In the genomic region with DNA sequence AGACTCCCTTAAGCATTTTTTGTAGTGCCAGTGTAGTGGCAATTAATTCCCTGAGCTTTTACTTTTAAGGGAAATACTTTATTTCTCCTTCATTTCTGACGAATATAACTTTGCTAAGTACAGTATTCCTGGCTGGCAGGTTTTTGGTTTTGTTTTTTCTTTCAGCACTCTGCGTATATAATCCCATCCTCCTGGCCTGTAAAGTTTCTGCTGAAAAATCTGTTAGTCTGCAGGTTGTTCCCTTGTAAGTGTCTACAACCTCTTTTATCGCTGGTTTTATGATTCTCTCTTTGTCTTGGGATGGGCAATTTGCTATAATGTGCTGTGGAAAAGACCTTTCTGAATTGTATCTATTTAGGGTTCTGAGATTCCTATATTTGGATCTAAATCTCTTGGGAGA, we compare ENCODE assay signal across 30 cellular contexts.
"Had no signal": no experiment of that assay in that cellular context is flagged by ENCODE, and none has a peak within 500 bp of the region (broad histone marks: within the 10 kb centered on the region; RNA-seq: fewer than 3 reads in every experiment).

No MANE protein-coding gene starts in this region.

- H3K27me3 ChIP-seq: neutrophil, pancreas, spleen, suprapubic skin, testis, tibial artery, transverse colon, upper lobe of right lung, uterus had no signal

- FAIRE-seq: pancreas had no signal

- H3K4me1 Mint-ChIP-seq: nephron progenitor cell; neural crest cell; stimulated activated memory B cell treated with anti-CD40 and anti-IgM and Interleukin-4, amounts not matched to agents 10 μg/mL and 1 μg/mL and 100 μg/mL, for 72 hours; stimulated activated naive CD8-positive, alpha-beta T cell treated with anti-CD3 and anti-CD28 coated beads, Interleukin-15, amount 100 ng/mL, for 72 hours had no signal

- ATAC-seq: naive thymus-derived CD8-positive, alpha-beta T cell; natural killer cell treated with Interleukin-12 subunit alpha and Interleukin-12 subunit beta and Interleukin-15 and Interleukin-18, amount 100 ng/mL, for 72 hours; pancreas; psoas muscle; right cardiac atrium; sciatic nerve; stimulated activated memory B cell treated with anti-CD40 and anti-IgM and Interleukin-4, amounts not matched to agents 10 μg/mL and 1 μg/mL and 100 μg/mL, for 72 hours; stimulated activated naive CD8-positive, alpha-beta T cell treated with anti-CD3 and anti-CD28 coated beads, Interleukin-15, amount 100 ng/mL, for 72 hours; stimulated activated naive CD8-positive, alpha-beta T cell treated with anti-CD3 and anti-CD28 coated beads, Interleukin-15, Interleukin-2, amounts not matched to agents 100 U/mL and 50 U/mL, for 24 hours; upper lobe of right lung had no signal

- H3K4me3 ChIP-seq: pancreas, psoas muscle, skin epidermis, smooth muscle cell, spleen, suprapubic skin, testis, tibial artery, transverse colon, upper lobe of right lung, uterus had no signal

- H3K9me3 ChIP-seq: pancreas, testis had no signal

- H3K27me3 Mint-ChIP-seq: naive thymus-derived CD8-positive, alpha-beta T cell; stimulated activated memory B cell treated with anti-CD40 and anti-IgM and Interleukin-4, amounts not matched to agents 10 μg/mL and 1 μg/mL and 100 μg/mL, for 72 hours; stimulated activated naive CD8-positive, alpha-beta T cell treated with anti-CD3 and anti-CD28 coated beads, Interleukin-15, amount 100 ng/mL, for 72 hours; type B pancreatic cell had no signal

- DNase-seq: naive thymus-derived CD8-positive, alpha-beta T cell; nephron progenitor cell; nucleus accumbens; pancreas; psoas muscle; right cardiac atrium; spleen; stimulated activated CD4-positive, alpha-beta T cell treated with anti-CD3 and anti-CD28 coated beads, Interleukin-12 subunit alpha, Interleukin-12 subunit beta, amount 100 ng/mL, for 4 hours; stimulated activated CD4-positive, alpha-beta T cell treated with anti-CD3 and anti-CD28 coated beads, Interleukin-1b, Interleukin-23, amount 100 ng/mL, for 48 hours; stimulated activated CD4-positive, alpha-beta T cell treated with anti-CD3 and anti-CD28 coated beads, Interleukin-4, amount 100 ng/mL, for 1 hour; stimulated activated CD4-positive, alpha-beta T cell treated with anti-CD3 and anti-CD28 coated beads, Interleukin-4, amount 100 ng/mL, for 4 hours; stimulated activated CD8-positive, alpha-beta memory T cell treated with anti-CD3 and anti-CD28 coated beads, Interleukin-4, amount 100 ng/mL, for 48 hours; stimulated activated naive CD4-positive, alpha-beta T cell; stimulated activated naive CD8-positive, alpha-beta T cell treated with anti-CD3 and anti-CD28 coated beads, Interleukin-15, amount 100 ng/mL, for 72 hours; stimulated activated naive CD8-positive, alpha-beta T cell treated with anti-CD3 and anti-CD28 coated beads, Interleukin-15, Interleukin-2, amounts not matched to agents 100 U/mL and 50 U/mL, for 24 hours; substantia nigra; testis; tibial artery; transverse colon; upper lobe of right lung; uterus had no signal

- H3K4me3 Mint-ChIP-seq: naive thymus-derived CD8-positive, alpha-beta T cell; natural killer cell treated with Interleukin-12 subunit alpha and Interleukin-12 subunit beta and Interleukin-15 and Interleukin-18, amount 100 ng/mL, for 72 hours; nephron progenitor cell; neural crest cell; stimulated activated memory B cell treated with anti-CD40 and anti-IgM and Interleukin-4, amounts not matched to agents 10 μg/mL and 1 μg/mL and 100 μg/mL, for 72 hours; stimulated activated naive CD8-positive, alpha-beta T cell treated with anti-CD3 and anti-CD28 coated beads, Interleukin-15, amount 100 ng/mL, for 72 hours; type B pancreatic cell had no signal

- H3K36me3 ChIP-seq: neutrophil, pancreas, suprapubic skin, upper lobe of right lung, uterus had no signal

- H3K4me1 ChIP-seq: pancreas, psoas muscle, spleen, suprapubic skin, testis, tibial artery, transverse colon, upper lobe of right lung, uterus had no signal

- H3K4me2 ChIP-seq: smooth muscle cell had no signal

- H3K27ac ChIP-seq: neutrophil, pancreas, psoas muscle, skin epidermis, spleen, suprapubic skin, testis, tibial artery, transverse colon, upper lobe of right lung, uterus had no signal

- H3K27ac Mint-ChIP-seq: natural killer cell treated with Interleukin-12 subunit alpha and Interleukin-12 subunit beta and Interleukin-15 and Interleukin-18, amount 100 ng/mL, for 72 hours; nephron progenitor cell; stimulated activated memory B cell treated with anti-CD40 and anti-IgM and Interleukin-4, amounts not matched to agents 10 μg/mL and 1 μg/mL and 100 μg/mL, for 72 hours; stimulated activated naive CD8-positive, alpha-beta T cell treated with anti-CD3 and anti-CD28 coated beads, Interleukin-15, amount 100 ng/mL, for 72 hours; type B pancreatic cell had no signal
